ENCODE assay signal across 1 cellular context in genomic region chr7:30027915-30028748, GRCh38.
TF ChIP-seq lines count a peak whose summit lies in the region.

PLEKHA8 (plus strand) TSS chr7:30028412; CDS start chr7:30028763, 351 bp downstream.

TF ChIP-seq in GM12878, 131 proteins besides CTCF, POLR2A, EP300 and RAD21 (continued from another document and continues in another):
- TF ChIP-seq ZBTB4 (CRISPR knock-in tag; IDR thresholded peaks at IDR 0.05) (no peak), ZNF384 (IDR thresholded peaks at IDR 0.05; ENCODE audit: borderline replicate concordance, low read depth, low read length) (no peak), ZSCAN29 (IDR thresholded peaks at IDR 0.05) (peak; percentile 92), ASH2L (IDR thresholded peaks at IDR 0.05; ENCODE audit: borderline replicate concordance, low read depth) (0 out of 2 replicates have a peak, but pooled peaks have one; percentile 35), RCOR1 (conservative IDR thresholded peaks at IDR 0.05; ENCODE audit: low read depth, low read length) (peak; percentile 74; the same call in 1 of the 2 replicates), SPI1 (IDR thresholded peaks at IDR 0.05; ENCODE audit: borderline replicate concordance, insufficient read depth, low read depth, low read length) (no peak), CREB1 (IDR thresholded peaks at IDR 0.05; ENCODE audit: low read depth) (peak; percentile 68), ATF2 (IDR thresholded peaks at IDR 0.05; ENCODE audit: low read length) (no peak), E2F8 (IDR thresholded peaks at IDR 0.05; ENCODE audit: low read depth, partially characterized antibody) (no peak), NRF1 (conservative IDR thresholded peaks at IDR 0.05; ENCODE audit: low read depth, low read length) (peak; percentile 80), CEBPB (IDR thresholded peaks at IDR 0.05; ENCODE audit: borderline replicate concordance in 1 of 2, low read depth in 2 of 2, low read length in 2 of 2) (no peak), ZNF24 (IDR thresholded peaks at IDR 0.05) (peak; percentile 65), SIX5 (IDR thresholded peaks at IDR 0.05; ENCODE audit: low read depth, low read length, severe bottlenecking) (peak; percentile 71), CHD2 (IDR thresholded peaks at IDR 0.05; ENCODE audit: borderline replicate concordance, low read depth, low read length) (peak; percentile 81), STAT1 (conservative IDR thresholded peaks at IDR 0.05) (0 out of 2 replicates have a peak, but pooled peaks have one; percentile 64), E4F1 (IDR thresholded peaks at IDR 0.05; ENCODE audit: borderline replicate concordance, partially characterized antibody) (peak; percentile 77), NBN (IDR thresholded peaks at IDR 0.05) (peak; percentile 53), BACH1 (IDR thresholded peaks at IDR 0.05; ENCODE audit: borderline replicate concordance) (peak; percentile 77), CREM (IDR thresholded peaks at IDR 0.05; ENCODE audit: low read depth) (peak; percentile 63; the same call in 1 of the 2 replicates), ZNF687 (IDR thresholded peaks at IDR 0.05) (peak; percentile 81), NFYA (IDR thresholded peaks at IDR 0.05; ENCODE audit: borderline replicate concordance, low read depth, low read length) (no peak), E2F4 (IDR thresholded peaks at IDR 0.05; ENCODE audit: low read depth, low read length) (no peak; the same call in 1 of the 2 replicates), SMC3 (IDR thresholded peaks at IDR 0.05; ENCODE audit: borderline replicate concordance, low read length) (peak; percentile 16; the same call in 1 of the 2 replicates), SKIL (IDR thresholded peaks at IDR 0.05; ENCODE audit: low read depth, poor library complexity, severe bottlenecking) (no peak), KLF5 (IDR thresholded peaks at IDR 0.05; ENCODE audit: partially characterized antibody) (peak; percentile 76), GATAD2B (conservative IDR thresholded peaks at IDR 0.05; ENCODE audit: low read depth) (peak; percentile 93), NR2F1 (conservative IDR thresholded peaks at IDR 0.05) (peak; percentile 76), ELK1 (IDR thresholded peaks at IDR 0.05; ENCODE audit: low read depth, low read length) (peak; percentile 28; the same call in 1 of the 2 replicates), PAX5 (IDR thresholded peaks at IDR 0.05; ENCODE audit: borderline replicate concordance, low read depth, low read length) (peak; percentile 22; the same call in 1 of the 2 replicates), SUZ12 (IDR thresholded peaks at IDR 0.05; ENCODE audit: unreplicated experiment) (no peak), LARP7 (IDR thresholded peaks at IDR 0.05) (peak; percentile 93), MTA3 (IDR thresholded peaks at IDR 0.05; ENCODE audit: borderline replicate concordance, low read length) (no peak), RUNX3 (IDR thresholded peaks at IDR 0.05; ENCODE audit: low read length) (peak; percentile 90), RFX5 (IDR thresholded peaks at IDR 0.05; ENCODE audit: low read depth, low read length) (0 out of 2 replicates have a peak, but pooled peaks have one; percentile 29), MAX (IDR thresholded peaks at IDR 0.05; ENCODE audit: low read depth, low read length) (peak; percentile 31; the same call in 1 of the 2 replicates), MEF2B (IDR thresholded peaks at IDR 0.05; ENCODE audit: partially characterized antibody, poor library complexity, severe bottlenecking) (peak; percentile 62), SMARCA5 (IDR thresholded peaks at IDR 0.05) (peak; percentile 84; the same call in 1 of the 2 replicates), PKNOX1 (IDR thresholded peaks at IDR 0.05) (no peak; the same call in 1 of the 2 replicates), JUNB (IDR thresholded peaks at IDR 0.05) (no peak), POLR2AphosphoS2 (IDR thresholded peaks at IDR 0.05; ENCODE audit: low read depth, low read length) (0 out of 2 replicates have a peak, but pooled peaks have one; percentile 32), ZNF217 (IDR thresholded peaks at IDR 0.05) (peak; percentile 91)
